ENCODE assay signal across 18 cellular contexts in genomic region chr2:39546937-39547336, GRCh38.
DNase-seq lines count a peak whose midpoint lies in the region; ATAC-seq and TF ChIP-seq lines count a peak whose summit lies in the region.
"Had no signal": no experiment of that assay in that cellular context is flagged by ENCODE, and none has a peak within 500 bp of the region (broad histone marks: within the 10 kb centered on the region; RNA-seq: fewer than 3 reads in every experiment).

No MANE protein-coding gene starts in this region.

- H3K9me3 ChIP-seq in RWPE2 (ENCODE audit: severe bottlenecking) (no peaks in the 10 kb centered on the region), prostate gland (no peaks in the 10 kb centered on the region)
- H3K9me3 ChIP-seq: psoas muscle, transverse colon had no signal

- no peaks in the 10 kb centered on the region for H3K27me3 ChIP-seq in RWPE2 (ENCODE audit: insufficient read depth, poor library complexity, severe bottlenecking)
- H3K27me3 ChIP-seq in prostate gland (replicated peaks; ENCODE audit: insufficient read depth), result no peaks in the 10 kb centered on the region
- H3K27me3 ChIP-seq: cardiac muscle cell, transverse colon had no signal

- peak; percentile 22; the same call in 2 of the 3 replicates for ATAC-seq in RWPE2 (ENCODE audit: low read depth)
- ATAC-seq in HG02678 (IDR thresholded peaks at IDR 0.05; ENCODE audit: unreplicated experiment), result no peak
- ATAC-seq: activated CD8-positive, alpha-beta T cell treated with anti-CD3 and anti-CD28 coated beads, Interleukin-2, amount 10 ng/mL, durations not matched to agents 7 days and 5 days; psoas muscle had no signal

- peak; percentile 54 for DNase-seq in HCEC 1CT
- no peak for DNase-seq in RWPE2 (ENCODE audit: low spot score)
- DNase-seq in epithelial cell of esophagus (ENCODE audit: low read depth), result peak; percentile 41
- DNase-seq in prostate gland (ENCODE audit: low spot score), result no peak
- DNase-seq in SHP77 treated with DMSO at 0.1 percent for 48 hours (lab: John Stamatoyannopoulos, UW), result no peak
- DNase-seq in NCI-H1436 treated with DMSO at 0.1 percent for 48 hours (lab: John Stamatoyannopoulos, UW), result no peak
- no peak for DNase-seq in NCI-H1436 (lab: John Stamatoyannopoulos, UW)
- DNase-seq: activated CD4-positive, alpha-beta T cell treated with anti-CD3 and anti-CD28 coated beads for 1 hour; activated CD8-positive, alpha-beta T cell treated with anti-CD3 and anti-CD28 coated beads, Interleukin-2, amount 10 ng/mL, durations not matched to agents 7 days and 5 days; CD4-positive, alpha-beta T cell; endodermal cell; GM23248; NCI-H1105; NCI-H446 treated with DMSO at 0.1 percent for 48 hours; psoas muscle; transverse colon had no signal

- TF ChIP-seq CTCF in RWPE2 (IDR thresholded peaks at IDR 0.05; ENCODE audit: poor library complexity, severe bottlenecking), result no peak
- no peak for TF ChIP-seq CTCF in epithelial cell of esophagus (IDR thresholded peaks at IDR 0.05; ENCODE audit: insufficient read depth, low read depth, low read length, missing control alignments)
- no peak for TF ChIP-seq CTCF in prostate gland (IDR thresholded peaks at IDR 0.05)

- H3K36me3 ChIP-seq in RWPE2 (ENCODE audit: low read depth), result no peaks in the 10 kb centered on the region
- H3K36me3 ChIP-seq in prostate gland, result no peaks in the 10 kb centered on the region
- H3K36me3 ChIP-seq: cardiac muscle cell, transverse colon had no signal

- 74% methylated on average over 1 of the region's 1 CpG for WGBS in prostate gland

- H3K27ac ChIP-seq in RWPE2 (ENCODE audit: poor library complexity, severe bottlenecking) (peak overlapping the region; percentile 96), prostate gland (peak overlapping the region; percentile 23 to 60)
- H3K27ac ChIP-seq: cardiac muscle cell, GM23248, psoas muscle, transverse colon had no signal

- H3K4me1 ChIP-seq in RWPE2 (ENCODE audit: insufficient read depth, poor library complexity, severe bottlenecking) (peaks cover 42% of the 10 kb centered on the region), prostate gland (replicated peaks) (peaks cover 13% of the 10 kb centered on the region)
- H3K4me1 ChIP-seq: psoas muscle had no signal

- no peak overlapping the region for H3K4me3 ChIP-seq in RWPE2 (ENCODE audit: severe bottlenecking)
- no peak overlapping the region for H3K4me3 ChIP-seq in epithelial cell of esophagus (ENCODE audit: low read length)
- H3K4me3 ChIP-seq in prostate gland, result no peak overlapping the region
- H3K4me3 ChIP-seq: cardiac muscle cell, GM23248, psoas muscle, transverse colon had no signal

- intact Hi-C loops in prostate gland (cut with DNase I), result no loop called here

- no peak for TF ChIP-seq POLR2A in prostate gland (IDR thresholded peaks at IDR 0.05)

Comparison
In these comparisons a context has a peak if more than half of its experiments do, and no peak if none do; other contexts are left out.
1. DNase-seq: peak in HCEC 1CT (single experiment) and epithelial cell of esophagus (single experiment); none in RWPE2 (single experiment), prostate gland (single experiment), SHP77 treated with DMSO at 0.1 percent for 48 hours (single experiment), NCI-H1436 treated with DMSO at 0.1 percent for 48 hours (single experiment) and NCI-H1436 (single experiment).